ENCODE assay signal across 11 cellular contexts in genomic region chr15:99135194-99135593, GRCh38. TPM values are rescaled to one million over a fixed set of nuclear protein-coding genes. Genes with fewer than 3 reads are reported as not detected.
DNase-seq lines count a peak whose midpoint lies in the region; ATAC-seq and TF ChIP-seq lines count a peak whose summit lies in the region.
"Had no signal": no experiment of that assay in that cellular context is flagged by ENCODE, and none has a peak within 500 bp of the region (broad histone marks: within the 10 kb centered on the region; RNA-seq: fewer than 3 reads in every experiment).

No MANE protein-coding gene starts in this region.

- H3K9me3 ChIP-seq in CD8-positive, alpha-beta T cell (ENCODE audit: low read length) = no peaks in the 10 kb centered on the region
- H3K9me3 ChIP-seq: Peyer's patch had no signal

- H3K36me3 Mint-ChIP-seq in CD8-positive, alpha-beta T cell = no peaks in the 10 kb centered on the region
- H3K36me3 Mint-ChIP-seq: naive B cell had no signal

- intact Hi-C loops in CD8-positive, alpha-beta T cell (cut with DNase I, micrococcal nuclease) = no loop called here

- no peak overlapping the region for H3K4me3 Mint-ChIP-seq in CD8-positive, alpha-beta T cell
- H3K4me3 Mint-ChIP-seq: naive B cell had no signal

- H3K27ac Mint-ChIP-seq in CD8-positive, alpha-beta T cell = no peak overlapping the region

- H3K27me3 Mint-ChIP-seq in CD8-positive, alpha-beta T cell (ENCODE audit: low read depth) = no peaks in the 10 kb centered on the region

- no peaks in the 10 kb centered on the region for H3K4me1 Mint-ChIP-seq in CD8-positive, alpha-beta T cell (ENCODE audit: low read depth)

- no peak for TF ChIP-seq CTCF in CD8-positive, alpha-beta T cell (IDR thresholded peaks at IDR 0.05)

- H3K4me1 ChIP-seq in CD8-positive, alpha-beta T cell (ENCODE audit: insufficient read depth, low read length) = no peaks in the 10 kb centered on the region
- H3K4me1 ChIP-seq: Peyer's patch had no signal

- no peaks in the 10 kb centered on the region for H3K36me3 ChIP-seq in CD8-positive, alpha-beta T cell (ENCODE audit: insufficient read depth, low read length)
- H3K36me3 ChIP-seq: Peyer's patch had no signal

- ATAC-seq in GM18499 (IDR thresholded peaks at IDR 0.05; ENCODE audit: insufficient read depth, unreplicated experiment) = peak; percentile 71
- ATAC-seq in GM21381 (IDR thresholded peaks at IDR 0.05; ENCODE audit: unreplicated experiment) = peak; percentile 76
- peak; percentile 90 for ATAC-seq in HG03342 (IDR thresholded peaks at IDR 0.05; ENCODE audit: unreplicated experiment)
- ATAC-seq in CD8-positive, alpha-beta T cell = no peak

- CTCF ChIA-PET in CD8-positive, alpha-beta T cell (lab: Charles Lee) = interaction anchor here (1.0 to 1.1 kb wide), 2 partner anchors 9 to 35 kb away, joined by 3 read pairs; no protein-coding TSS in a partner anchor

- H3K4me3 ChIP-seq in CD8-positive, alpha-beta T cell (ENCODE audit: low read depth, low read length) = no peak overlapping the region
- H3K4me3 ChIP-seq: Peyer's patch had no signal

- POLR2A ChIA-PET in CD8-positive, alpha-beta T cell (lab: Charles Lee) = no interaction called here

- no peaks in the 10 kb centered on the region for H3K27me3 ChIP-seq in CD8-positive, alpha-beta T cell (ENCODE audit: insufficient read depth, low read length)
- H3K27me3 ChIP-seq: Peyer's patch had no signal

- DNase-seq in fibroblast of peridontal ligament (ENCODE audit: extremely low read depth) (peak; percentile 35), MV-4-11 (lab: John Stamatoyannopoulos, UW) (no peak), NCI-H1417 treated with DMSO at 0.1 percent for 48 hours (lab: John Stamatoyannopoulos, UW) (no peak)
- no peak for DNase-seq in CD8-positive, alpha-beta T cell
- no peak for DNase-seq in activated CD4-positive, alpha-beta T cell treated with anti-CD3 and anti-CD28 coated beads for 4 hours
- DNase-seq: naive B cell, Peyer's patch had no signal

- H3K9me3 Mint-ChIP-seq in CD8-positive, alpha-beta T cell = no peaks in the 10 kb centered on the region
- H3K9me3 Mint-ChIP-seq: naive B cell had no signal

- no peak overlapping the region for H3K27ac ChIP-seq in CD8-positive, alpha-beta T cell (ENCODE audit: low read depth, low read length)

RNA-seq across cellular contexts. Expression of gene SYNM, which starts 30.3 kb away (rescaled TPM):
- total RNA-seq in CD8-positive, alpha-beta T cell = 1 to 10 TPM; 3.3 to 3.9 TPM
- total RNA-seq: HT-29 had no signal
